In the genomic region with DNA sequence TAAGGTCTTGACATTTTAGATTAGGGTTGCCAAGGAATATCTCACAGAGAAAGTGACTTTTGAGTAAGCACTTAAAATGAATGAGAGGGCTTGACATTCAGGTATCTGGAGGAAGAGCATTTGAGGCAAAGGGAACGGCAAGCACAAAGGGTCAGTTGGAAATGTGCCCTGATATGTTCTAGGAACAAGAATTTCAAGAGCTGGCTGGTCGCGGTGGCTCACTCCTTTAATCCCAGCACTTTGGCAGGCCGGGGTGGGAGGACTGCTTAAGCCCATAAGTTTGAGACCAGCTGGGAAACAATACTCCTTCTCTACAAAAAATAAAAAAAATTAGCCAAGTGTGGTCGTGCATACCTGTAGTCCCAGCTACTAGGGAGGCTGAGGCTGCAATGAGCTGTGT, we compare ENCODE assay signal across 1 cellular context.
TF ChIP-seq lines count a peak whose summit lies in the region.

No MANE protein-coding gene starts in this region.

TF ChIP-seq in K562, 482 proteins besides CTCF, POLR2A, EP300 and RAD21 (continued from another document):
- TF ChIP-seq, protein P1, sequence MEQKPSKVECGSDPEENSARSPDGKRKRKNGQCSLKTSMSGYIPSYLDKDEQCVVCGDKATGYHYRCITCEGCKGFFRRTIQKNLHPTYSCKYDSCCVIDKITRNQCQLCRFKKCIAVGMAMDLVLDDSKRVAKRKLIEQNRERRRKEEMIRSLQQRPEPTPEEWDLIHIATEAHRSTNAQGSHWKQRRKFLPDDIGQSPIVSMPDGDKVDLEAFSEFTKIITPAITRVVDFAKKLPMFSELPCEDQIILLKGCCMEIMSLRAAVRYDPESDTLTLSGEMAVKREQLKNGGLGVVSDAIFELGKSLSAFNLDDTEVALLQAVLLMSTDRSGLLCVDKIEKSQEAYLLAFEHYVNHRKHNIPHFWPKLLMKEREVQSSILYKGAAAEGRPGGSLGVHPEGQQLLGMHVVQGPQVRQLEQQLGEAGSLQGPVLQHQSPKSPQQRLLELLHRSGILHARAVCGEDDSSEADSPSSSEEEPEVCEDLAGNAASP (IDR thresholded peaks at IDR 0.05): no peak
- TF ChIP-seq CBX8 (IDR thresholded peaks at IDR 0.05; ENCODE audit: borderline replicate concordance, extremely low read depth, low read depth, low read length, poor library complexity, severe bottlenecking) (no peak), GABPB1 (CRISPR knock-in tag; IDR thresholded peaks at IDR 0.05) (no peak), SMC3 (conservative IDR thresholded peaks at IDR 0.05; ENCODE audit: insufficient read depth, low read depth, low read length) (no peak), USF1 (CRISPR knock-in tag; IDR thresholded peaks at IDR 0.05) (no peak)
